13 cellular contexts compared by ENCODE assay signal in genomic region chr11:36684840-36685800, GRCh38.
DNase-seq lines count a peak whose midpoint lies in the region; ATAC-seq, FAIRE-seq and TF ChIP-seq lines count a peak whose summit lies in the region.
"Had no signal": no experiment of that assay in that cellular context is flagged by ENCODE, and none has a peak within 500 bp of the region (broad histone marks: within the 10 kb centered on the region; RNA-seq: fewer than 3 reads in every experiment).

No MANE protein-coding gene starts in this region.

- H3K4me1 ChIP-seq in pancreas = peaks cover 0 to 10% (median 0%) of the 10 kb centered on the region in 3 donors
- H3K4me1 ChIP-seq: tibial artery had no signal

- no peaks in the 10 kb centered on the region for H3K9me3 ChIP-seq in pancreas
- H3K9me3 ChIP-seq: tibial artery had no signal

- TF ChIP-seq CTCF in pancreas (IDR thresholded peaks at IDR 0.05) = no peak

- H3K27ac ChIP-seq in pancreas = no peak overlapping the region
- H3K27ac ChIP-seq: C4-2B, epithelial cell of prostate, skin epidermis, tibial artery had no signal

- no peak overlapping the region for H3K4me3 ChIP-seq in pancreas
- no peak overlapping the region for H3K4me3 ChIP-seq in H7 (ENCODE audit: insufficient read depth, low read depth, low read length)
- H3K4me3 ChIP-seq: skin epidermis, tibial artery had no signal

- H3K36me3 ChIP-seq in pancreas = no peaks in the 10 kb centered on the region
- H3K36me3 ChIP-seq in H7 (replicated peaks; ENCODE audit: control insufficient read depth, insufficient read depth, low read length) = no peaks in the 10 kb centered on the region
- H3K36me3 ChIP-seq: tibial artery had no signal

- peak; percentile 48 for ATAC-seq in GM18498 (IDR thresholded peaks at IDR 0.05; ENCODE audit: unreplicated experiment)
- ATAC-seq in HG03469 (IDR thresholded peaks at IDR 0.05; ENCODE audit: unreplicated experiment) = peak; percentile 59
- ATAC-seq in pancreas = peak in 3 of 4 donors; percentile 25 to 70 (median 55)
- ATAC-seq in GM21619 (IDR thresholded peaks at IDR 0.05; ENCODE audit: unreplicated experiment) = no peak
- ATAC-seq in left colon = no peak

- no peak for FAIRE-seq in pancreas (lab: Jason Lieb, UNC)

- peak; percentile 13 for DNase-seq in activated CD8-positive, alpha-beta memory T cell treated with anti-CD3 and anti-CD28 coated beads, Interleukin-2, amount 50 U/mL, for 1 hour (ENCODE audit: extremely low read depth)
- DNase-seq in pancreas (no peak), H7 (no peak), NCI-H524 treated with DMSO at 0.1 percent for 48 hours (lab: John Stamatoyannopoulos, UW) (no peak), left colon (no peak)
- DNase-seq: anterior cingulate cortex, tibial artery had no signal

- 21 to 22% methylated on average over 12 of the region's 12 CpGs for WGBS in pancreas, 2 donors

- H3K27me3 ChIP-seq in pancreas (no peaks in the 10 kb centered on the region), H7 (ENCODE audit: control insufficient read depth, insufficient read depth, low read length) (no peaks in the 10 kb centered on the region)

- intact Hi-C loops in pancreas (cut with DNase I) = no loop called here
- intact Hi-C loops in left colon (cut with DNase I, micrococcal nuclease) = no loop called here

Comparison
In these comparisons a context has a peak if more than half of its experiments do, and no peak if none do; other contexts are left out.
1. ATAC-seq: peak in GM18498 (single experiment), HG03469 (single experiment) and pancreas (3 of 4); none in GM21619 (single experiment) and left colon (single experiment).